Comparison of ENCODE assay signal across 8 cellular contexts in the genomic region with DNA sequence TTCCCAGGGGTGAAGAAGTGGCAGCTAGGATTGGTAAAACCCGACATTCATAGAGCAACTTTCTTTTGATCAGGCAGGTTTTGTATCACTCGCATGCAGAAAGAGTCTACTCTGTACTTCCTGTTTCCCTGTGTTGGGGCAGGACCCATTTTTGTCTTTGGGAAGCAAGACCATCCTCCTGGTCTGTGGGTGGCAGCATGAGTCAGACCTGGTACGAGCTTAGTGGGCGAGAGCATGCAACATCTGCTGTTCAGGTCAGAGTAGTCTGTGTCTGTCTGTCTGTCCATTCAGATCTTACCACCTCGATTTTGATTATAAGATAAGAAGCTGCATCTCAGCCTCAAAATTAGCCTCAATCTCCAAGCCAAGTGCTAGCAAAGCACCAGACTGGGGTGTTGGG.
DNase-seq lines count a peak whose midpoint lies in the region; ATAC-seq, FAIRE-seq and TF ChIP-seq lines count a peak whose summit lies in the region.

No MANE protein-coding gene starts in this region.

- no peak for TF ChIP-seq POLR2A in HCT116 (IDR thresholded peaks at IDR 0.05; ENCODE audit: borderline replicate concordance, extremely low read depth, insufficient read depth, insufficient read length)
- no peak for TF ChIP-seq POLR2A in GM12892 (IDR thresholded peaks at IDR 0.05; ENCODE audit: low read depth, low read length)

- no peaks in the 10 kb centered on the region for H3K79me2 ChIP-seq in HCT116 (ENCODE audit: insufficient read depth, low read length)

- H3K4me1 Mint-ChIP-seq in chondrocyte (ENCODE audit: low read depth) = peaks cover 71% of the 10 kb centered on the region

- peak overlapping the region; percentile 33; the same call in 1 of the 2 replicates for H3K4me2 ChIP-seq in HCT116 (ENCODE audit: low read length)

- H3K27me3 ChIP-seq in HCT116 (ENCODE audit: insufficient read depth, low read length) = no peaks in the 10 kb centered on the region

- H3K27me3 Mint-ChIP-seq in chondrocyte (ENCODE audit: low read depth) = no peaks in the 10 kb centered on the region

- H3K27ac ChIP-seq in HCT116 (ENCODE audit: low read depth, low read length) = no peak overlapping the region

- H3K36me3 Mint-ChIP-seq in chondrocyte (ENCODE audit: low read depth) = no peaks in the 10 kb centered on the region

- RAD21 ChIA-PET in HCT116 (lab: Charles Lee; ENCODE audit: low non-redundant PET in 1 of 2, low total read pairs in 2 of 2, uncharacterized antibody in 2 of 2, unreplicated experiment in 2 of 2) = no interaction called here

- CTCF ChIA-PET in HCT116 (lab: Charles Lee) = no interaction called here

- no peak for ATAC-seq in HCT116
- no peak for ATAC-seq in GM21723 (IDR thresholded peaks at IDR 0.05; ENCODE audit: unreplicated experiment)
- ATAC-seq in HG02571 (IDR thresholded peaks at IDR 0.05; ENCODE audit: unreplicated experiment) = no peak
- ATAC-seq in HG03469 (IDR thresholded peaks at IDR 0.05; ENCODE audit: unreplicated experiment) = no peak

- POLR2A ChIA-PET in HCT116 (lab: Charles Lee) = no interaction called here

- no peaks in the 10 kb centered on the region for H4K20me1 ChIP-seq in HCT116 (ENCODE audit: insufficient read depth)

- no peak for DNase-seq in HCT116 (ENCODE audit: low read depth, low spot score)
- peak; percentile 47 for DNase-seq in SKM-1 treated with dmso at 0.1 percent for 144 hours (lab: John Stamatoyannopoulos, UW; ENCODE audit: unreplicated experiment)
- no peak for DNase-seq in chondrocyte (ENCODE audit: low spot score)
- peak; percentile 70 for DNase-seq in stimulated activated CD4-positive, alpha-beta T cell treated with anti-CD3 and anti-CD28 coated beads, Interleukin-4, amount 100 ng/mL, for 24 hours
- no peak for DNase-seq in GM12892 (ENCODE audit: insufficient read length)

- no peaks in the 10 kb centered on the region for H3K9me3 Mint-ChIP-seq in chondrocyte (ENCODE audit: low read depth)

- no peaks in the 10 kb centered on the region for H3K9me2 ChIP-seq in HCT116 (ENCODE audit: insufficient read depth)

- no peak overlapping the region for H3K4me3 ChIP-seq in HCT116 (replicated peaks in 1 of 2; ENCODE audit: low read depth in 1 of 2, low read length in 2 of 2)

- peak overlapping the region; percentile 22 for H3K27ac Mint-ChIP-seq in chondrocyte (ENCODE audit: unreplicated experiment)

- intact Hi-C loops in HCT116 (cut with micrococcal nuclease) = no loop called here

- peaks cover 0 to 9% of the 10 kb centered on the region in 2 experiments; a peak in 3 of 4 replicates for H3K4me1 ChIP-seq in HCT116 (ENCODE audit: control insufficient read depth in 1 of 2, insufficient read depth in 2 of 2, low read length in 2 of 2)

- H2AFZ ChIP-seq in HCT116 (ENCODE audit: low read depth, low read length, poor library complexity, severe bottlenecking) = no peak overlapping the region

- no peak for FAIRE-seq in GM12892 (lab: Jason Lieb, UNC)

- no peaks in the 10 kb centered on the region for H3K36me3 ChIP-seq in HCT116 (ENCODE audit: control insufficient read depth in 1 of 2, insufficient read depth in 2 of 2, low read length in 2 of 2)

- H3K4me3 Mint-ChIP-seq in chondrocyte (ENCODE audit: unreplicated experiment) = no peak overlapping the region

- H3K9me3 ChIP-seq in HCT116 (ENCODE audit: control insufficient read depth in 1 of 2, insufficient read depth in 1 of 2, low read depth in 1 of 2, low read length in 2 of 2) = no peaks in the 10 kb centered on the region

- TF ChIP-seq RAD21 in HCT116 (IDR thresholded peaks at IDR 0.05; ENCODE audit: low read depth) = no peak

- no TSS peak for BruUV-seq in HCT116 (replicated peaks; lab: Mats Ljungman, UMichigan)

- no peak overlapping the region for H3K9ac ChIP-seq in HCT116 (ENCODE audit: low read length)

- TF ChIP-seq CTCF in HCT116 (IDR thresholded peaks at IDR 0.05 in 2 of 3, conservative IDR thresholded peaks at IDR 0.05 in 1 of 3; ENCODE audit: borderline replicate concordance in 1 of 3, insufficient read depth in 1 of 3, low read depth in 2 of 3, low read length in 2 of 3) (no peak), chondrocyte (IDR thresholded peaks at IDR 0.05) (no peak)

TF ChIP-seq in HCT116, 20 proteins besides CTCF, POLR2A, EP300 and RAD21:
- TF ChIP-seq EZH2phosphoT487 (IDR thresholded peaks at IDR 0.05; ENCODE audit: borderline replicate concordance) = no peak
- TF ChIP-seq EZH2 (IDR thresholded peaks at IDR 0.05) = no peak
- TF ChIP-seq ZNF274 (IDR thresholded peaks at IDR 0.05; ENCODE audit: low read depth, low read length) = no peak
- no peak for TF ChIP-seq SIN3A (IDR thresholded peaks at IDR 0.05; ENCODE audit: low read depth)
- no peak for TF ChIP-seq JUND (IDR thresholded peaks at IDR 0.05)
- TF ChIP-seq, protein P1, sequence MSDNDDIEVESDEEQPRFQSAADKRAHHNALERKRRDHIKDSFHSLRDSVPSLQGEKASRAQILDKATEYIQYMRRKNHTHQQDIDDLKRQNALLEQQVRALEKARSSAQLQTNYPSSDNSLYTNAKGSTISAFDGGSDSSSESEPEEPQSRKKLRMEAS (IDR thresholded peaks at IDR 0.05) = no peak
- TF ChIP-seq, protein P2, sequence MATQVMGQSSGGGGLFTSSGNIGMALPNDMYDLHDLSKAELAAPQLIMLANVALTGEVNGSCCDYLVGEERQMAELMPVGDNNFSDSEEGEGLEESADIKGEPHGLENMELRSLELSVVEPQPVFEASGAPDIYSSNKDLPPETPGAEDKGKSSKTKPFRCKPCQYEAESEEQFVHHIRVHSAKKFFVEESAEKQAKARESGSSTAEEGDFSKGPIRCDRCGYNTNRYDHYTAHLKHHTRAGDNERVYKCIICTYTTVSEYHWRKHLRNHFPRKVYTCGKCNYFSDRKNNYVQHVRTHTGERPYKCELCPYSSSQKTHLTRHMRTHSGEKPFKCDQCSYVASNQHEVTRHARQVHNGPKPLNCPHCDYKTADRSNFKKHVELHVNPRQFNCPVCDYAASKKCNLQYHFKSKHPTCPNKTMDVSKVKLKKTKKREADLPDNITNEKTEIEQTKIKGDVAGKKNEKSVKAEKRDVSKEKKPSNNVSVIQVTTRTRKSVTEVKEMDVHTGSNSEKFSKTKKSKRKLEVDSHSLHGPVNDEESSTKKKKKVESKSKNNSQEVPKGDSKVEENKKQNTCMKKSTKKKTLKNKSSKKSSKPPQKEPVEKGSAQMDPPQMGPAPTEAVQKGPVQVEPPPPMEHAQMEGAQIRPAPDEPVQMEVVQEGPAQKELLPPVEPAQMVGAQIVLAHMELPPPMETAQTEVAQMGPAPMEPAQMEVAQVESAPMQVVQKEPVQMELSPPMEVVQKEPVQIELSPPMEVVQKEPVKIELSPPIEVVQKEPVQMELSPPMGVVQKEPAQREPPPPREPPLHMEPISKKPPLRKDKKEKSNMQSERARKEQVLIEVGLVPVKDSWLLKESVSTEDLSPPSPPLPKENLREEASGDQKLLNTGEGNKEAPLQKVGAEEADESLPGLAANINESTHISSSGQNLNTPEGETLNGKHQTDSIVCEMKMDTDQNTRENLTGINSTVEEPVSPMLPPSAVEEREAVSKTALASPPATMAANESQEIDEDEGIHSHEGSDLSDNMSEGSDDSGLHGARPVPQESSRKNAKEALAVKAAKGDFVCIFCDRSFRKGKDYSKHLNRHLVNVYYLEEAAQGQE (IDR thresholded peaks at IDR 0.05; ENCODE audit: low read depth) = no peak
- TF ChIP-seq, protein P3, sequence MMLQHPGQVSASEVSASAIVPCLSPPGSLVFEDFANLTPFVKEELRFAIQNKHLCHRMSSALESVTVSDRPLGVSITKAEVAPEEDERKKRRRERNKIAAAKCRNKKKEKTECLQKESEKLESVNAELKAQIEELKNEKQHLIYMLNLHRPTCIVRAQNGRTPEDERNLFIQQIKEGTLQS (IDR thresholded peaks at IDR 0.05) = no peak
- TF ChIP-seq CEBPB (IDR thresholded peaks at IDR 0.05; ENCODE audit: low read depth) = no peak
- no peak for TF ChIP-seq YY1 (IDR thresholded peaks at IDR 0.05; ENCODE audit: extremely low read depth, insufficient replicate concordance, low read depth, low read length)
TF ChIP-seq in HCT116: peak in this region for 0.

Comparison
In these comparisons a context has a peak if more than half of its experiments do, and no peak if none do; other contexts are left out.
1. DNase-seq: peak in SKM-1 treated with dmso at 0.1 percent for 144 hours (single experiment) and stimulated activated CD4-positive, alpha-beta T cell treated with anti-CD3 and anti-CD28 coated beads, Interleukin-4, amount 100 ng/mL, for 24 hours (single experiment); none in HCT116 (single experiment), chondrocyte (single experiment) and GM12892 (single experiment).